In the genomic region with DNA sequence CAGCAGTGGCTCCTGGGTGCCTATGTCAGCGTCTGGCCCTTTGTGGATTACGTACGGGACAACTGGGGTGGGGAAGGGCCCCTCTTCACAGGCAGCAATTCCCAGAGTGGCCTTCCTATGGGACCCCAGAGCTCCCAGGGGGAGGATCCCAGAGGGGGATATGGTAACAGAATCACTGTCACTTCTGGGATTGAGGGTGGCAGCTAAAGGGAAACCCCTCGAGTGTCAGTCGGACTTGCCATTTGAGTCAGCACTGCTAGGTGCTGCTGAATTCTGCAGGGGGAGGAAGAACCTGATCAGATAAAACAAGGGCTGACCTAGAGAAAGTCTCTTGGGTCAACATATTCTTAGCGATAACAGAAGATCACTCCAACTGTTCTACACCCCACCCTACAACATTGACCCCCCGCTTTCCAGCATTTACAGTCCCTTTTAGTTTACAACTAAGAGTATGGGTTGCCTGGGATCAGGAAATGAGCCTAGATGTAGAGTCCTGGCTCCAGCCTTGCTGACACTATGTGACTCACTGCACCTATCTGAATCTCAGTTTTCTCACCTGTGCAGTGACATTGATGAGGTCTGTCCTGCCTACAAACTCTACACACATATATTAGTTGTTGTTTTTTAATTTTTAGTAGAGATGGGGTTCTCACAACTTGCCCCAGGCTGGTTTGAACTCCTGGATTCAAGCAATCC, we compare ENCODE assay signal across 8 cellular contexts. TPM values are rescaled to one million over a fixed set of nuclear protein-coding genes. Genes with fewer than 3 reads are reported as not detected.
DNase-seq lines count a peak whose midpoint lies in the region; ATAC-seq and TF ChIP-seq lines count a peak whose summit lies in the region.

No MANE protein-coding gene starts in this region.

- no peaks in the 10 kb centered on the region for H3K9me3 Mint-ChIP-seq in natural killer cell

- H3K27me3 ChIP-seq in cardiac muscle cell, result no peaks in the 10 kb centered on the region
- no peaks in the 10 kb centered on the region for H3K27me3 ChIP-seq in effector memory CD4-positive, alpha-beta T cell (replicated peaks; ENCODE audit: control insufficient read depth, insufficient read depth, low read length, poor library complexity, severe bottlenecking)

- TF ChIP-seq CTCF in cardiac muscle cell (IDR thresholded peaks at IDR 0.05; ENCODE audit: low read depth, low read length) (no peak), natural killer cell (IDR thresholded peaks at IDR 0.05) (no peak)

- no peaks in the 10 kb centered on the region for H3K36me3 ChIP-seq in cardiac muscle cell
- no peaks in the 10 kb centered on the region for H3K36me3 ChIP-seq in effector memory CD4-positive, alpha-beta T cell (ENCODE audit: control insufficient read depth, insufficient read depth, low read length)

- no peak for ATAC-seq in Right ventricle myocardium inferior
- peak; percentile 40 for ATAC-seq in HG03039 (IDR thresholded peaks at IDR 0.05; ENCODE audit: unreplicated experiment)
- ATAC-seq in SK-N-SH treated with all-trans-retinoic acid at 6 μM for 48 hours, result peak; percentile 36
- ATAC-seq in natural killer cell, result peak; percentile 55 to 64 (median 55)

- peak overlapping the region; percentile 96 for H3K27ac ChIP-seq in cardiac muscle cell
- H3K27ac ChIP-seq in effector memory CD4-positive, alpha-beta T cell (ENCODE audit: insufficient read depth, low read length, poor library complexity, severe bottlenecking), result peak overlapping the region; percentile 81

- H3K4me1 Mint-ChIP-seq in natural killer cell, result peaks cover 37 to 54% of the 10 kb centered on the region in 2 donors

- peak overlapping the region; percentile 98 for H3K27ac Mint-ChIP-seq in natural killer cell

- peaks cover 69% of the 10 kb centered on the region for H3K4me1 ChIP-seq in cardiac muscle cell (ENCODE audit: low read depth)
- peaks cover 63% of the 10 kb centered on the region for H3K4me1 ChIP-seq in effector memory CD4-positive, alpha-beta T cell (ENCODE audit: control insufficient read depth, insufficient read depth, low read length, poor library complexity, severe bottlenecking)

- peak overlapping the region; percentile 87 for H3K4me3 Mint-ChIP-seq in natural killer cell

- intact Hi-C loops in Right ventricle myocardium inferior (cut with DNase I), result no loop called here
- intact Hi-C loops in natural killer cell (cut with micrococcal nuclease), result loop anchor here (1.0 to 5.0 kb wide), 3 partner anchors 12 to 836 kb away; a partner anchor contains a TSS

- H3K4me3 ChIP-seq in cardiac muscle cell, result peak overlapping the region; percentile 21
- peak overlapping the region; percentile 44 for H3K4me3 ChIP-seq in effector memory CD4-positive, alpha-beta T cell (ENCODE audit: insufficient read depth, low read depth, low read length, poor library complexity, severe bottlenecking)

- H3K36me3 Mint-ChIP-seq in natural killer cell, result no peaks in the 10 kb centered on the region

- no peak for DNase-seq in cardiac muscle cell (ENCODE audit: low read depth in 1 of 2, low spot score in 1 of 2)
- no peak for DNase-seq in Right ventricle myocardium inferior (ENCODE audit: missing footprints)
- peak in 2 of 3 donors; percentile 21 to 31 for DNase-seq in effector memory CD4-positive, alpha-beta T cell
- DNase-seq in natural killer cell, result peak; percentile 63
- no peak for DNase-seq in dermis blood vessel endothelial cell
- no peak for DNase-seq in globus pallidus (ENCODE audit: low spot score)

- no peaks in the 10 kb centered on the region for H3K9me3 ChIP-seq in cardiac muscle cell (ENCODE audit: low read depth)
- no peaks in the 10 kb centered on the region for H3K9me3 ChIP-seq in effector memory CD4-positive, alpha-beta T cell (ENCODE audit: control insufficient read depth, low read length)

- H3K27me3 Mint-ChIP-seq in natural killer cell (ENCODE audit: low read depth in 2 of 2), result no peaks in the 10 kb centered on the region

TF ChIP-seq in SK-N-SH treated with all-trans-retinoic acid at 6 μM for 48 hours, 23 proteins besides CTCF, POLR2A, EP300 and RAD21:
- TF ChIP-seq RARB (CRISPR knock-in tag; IDR thresholded peaks at IDR 0.05), result no peak
- no peak for TF ChIP-seq ZNF8 (CRISPR knock-in tag; IDR thresholded peaks at IDR 0.05)
- no peak for TF ChIP-seq SNAI2 (CRISPR knock-in tag; IDR thresholded peaks at IDR 0.05)
- TF ChIP-seq ZC3H10 (CRISPR knock-in tag; IDR thresholded peaks at IDR 0.05), result no peak
- no peak for TF ChIP-seq ZFP30 (CRISPR knock-in tag; IDR thresholded peaks at IDR 0.05)
- no peak for TF ChIP-seq ESRRG (CRISPR knock-in tag; IDR thresholded peaks at IDR 0.05)
- TF ChIP-seq ZNF70 (CRISPR knock-in tag; IDR thresholded peaks at IDR 0.05), result no peak
- TF ChIP-seq BACH2 (CRISPR knock-in tag; IDR thresholded peaks at IDR 0.05; ENCODE audit: borderline replicate concordance), result no peak
- TF ChIP-seq, protein P1, sequence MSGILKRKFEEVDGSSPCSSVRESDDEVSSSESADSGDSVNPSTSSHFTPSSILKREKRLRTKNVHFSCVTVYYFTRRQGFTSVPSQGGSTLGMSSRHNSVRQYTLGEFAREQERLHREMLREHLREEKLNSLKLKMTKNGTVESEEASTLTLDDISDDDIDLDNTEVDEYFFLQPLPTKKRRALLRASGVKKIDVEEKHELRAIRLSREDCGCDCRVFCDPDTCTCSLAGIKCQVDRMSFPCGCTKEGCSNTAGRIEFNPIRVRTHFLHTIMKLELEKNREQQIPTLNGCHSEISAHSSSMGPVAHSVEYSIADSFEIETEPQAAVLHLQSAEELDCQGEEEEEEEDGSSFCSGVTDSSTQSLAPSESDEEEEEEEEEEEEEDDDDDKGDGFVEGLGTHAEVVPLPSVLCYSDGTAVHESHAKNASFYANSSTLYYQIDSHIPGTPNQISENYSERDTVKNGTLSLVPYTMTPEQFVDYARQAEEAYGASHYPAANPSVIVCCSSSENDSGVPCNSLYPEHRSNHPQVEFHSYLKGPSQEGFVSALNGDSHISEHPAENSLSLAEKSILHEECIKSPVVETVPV (CRISPR knock-in tag; IDR thresholded peaks at IDR 0.05), result no peak
- no peak for TF ChIP-seq OSR1 (CRISPR knock-in tag; IDR thresholded peaks at IDR 0.05)
- TF ChIP-seq, protein P2, sequence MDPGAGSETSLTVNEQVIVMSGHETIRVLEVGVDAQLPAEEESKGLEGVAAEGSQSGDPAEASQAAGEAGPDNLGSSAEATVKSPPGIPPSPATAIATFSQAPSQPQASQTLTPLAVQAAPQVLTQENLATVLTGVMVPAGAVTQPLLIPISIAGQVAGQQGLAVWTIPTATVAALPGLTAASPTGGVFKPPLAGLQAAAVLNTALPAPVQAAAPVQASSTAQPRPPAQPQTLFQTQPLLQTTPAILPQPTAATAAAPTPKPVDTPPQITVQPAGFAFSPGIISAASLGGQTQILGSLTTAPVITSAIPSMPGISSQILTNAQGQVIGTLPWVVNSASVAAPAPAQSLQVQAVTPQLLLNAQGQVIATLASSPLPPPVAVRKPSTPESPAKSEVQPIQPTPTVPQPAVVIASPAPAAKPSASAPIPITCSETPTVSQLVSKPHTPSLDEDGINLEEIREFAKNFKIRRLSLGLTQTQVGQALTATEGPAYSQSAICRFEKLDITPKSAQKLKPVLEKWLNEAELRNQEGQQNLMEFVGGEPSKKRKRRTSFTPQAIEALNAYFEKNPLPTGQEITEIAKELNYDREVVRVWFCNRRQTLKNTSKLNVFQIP (CRISPR knock-in tag; IDR thresholded peaks at IDR 0.05; ENCODE audit: borderline replicate concordance, low read depth), result no peak

RNA-seq across cellular contexts. Expression of a gene that starts 12.3 kb away (rescaled TPM):
- total RNA-seq in cardiac muscle cell (213 and 227 TPM in 2 replicates), Right ventricle myocardium inferior (71.4 TPM), natural killer cell (100 to 1,000 TPM; 174 to 232 (median 200) TPM), dermis blood vessel endothelial cell (146 and 173 TPM in 2 replicates)
- polyA plus RNA-seq in cardiac muscle cell, result 210 and 276 TPM in 2 replicates

RNA-seq across cellular contexts. Expression of a gene that starts 45.4 kb away (rescaled TPM):
- total RNA-seq in cardiac muscle cell (41.3 and 47.9 TPM in 2 replicates), Right ventricle myocardium inferior (35.4 TPM), natural killer cell (10 to 100 TPM; 26.0 to 35.2 (median 29.3) TPM), dermis blood vessel endothelial cell (33.5 and 38.3 TPM in 2 replicates)
- 58.4 and 61.0 TPM in 2 replicates for polyA plus RNA-seq in cardiac muscle cell

RNA-seq across cellular contexts. Expression of a gene that starts 45.7 kb away (rescaled TPM):
- 92.2 and 103 TPM in 2 replicates for total RNA-seq in cardiac muscle cell
- 242 and 283 TPM in 2 replicates for polyA plus RNA-seq in cardiac muscle cell
- total RNA-seq in Right ventricle myocardium inferior, result 239 TPM
- 10 to 100 TPM; 70.9 to 77.0 (median 71.0) TPM for total RNA-seq in natural killer cell
- total RNA-seq in dermis blood vessel endothelial cell, result 51.5 and 54.5 TPM in 2 replicates

Comparison
In these comparisons a context has a peak if more than half of its experiments do, and no peak if none do; other contexts are left out.
1. DNase-seq: peak in effector memory CD4-positive, alpha-beta T cell (2 of 3) and natural killer cell (single experiment); none in cardiac muscle cell (0 of 2), Right ventricle myocardium inferior (single experiment), dermis blood vessel endothelial cell (single experiment) and globus pallidus (single experiment).